ENCODE assay signal across 8 cellular contexts in the genomic region with DNA sequence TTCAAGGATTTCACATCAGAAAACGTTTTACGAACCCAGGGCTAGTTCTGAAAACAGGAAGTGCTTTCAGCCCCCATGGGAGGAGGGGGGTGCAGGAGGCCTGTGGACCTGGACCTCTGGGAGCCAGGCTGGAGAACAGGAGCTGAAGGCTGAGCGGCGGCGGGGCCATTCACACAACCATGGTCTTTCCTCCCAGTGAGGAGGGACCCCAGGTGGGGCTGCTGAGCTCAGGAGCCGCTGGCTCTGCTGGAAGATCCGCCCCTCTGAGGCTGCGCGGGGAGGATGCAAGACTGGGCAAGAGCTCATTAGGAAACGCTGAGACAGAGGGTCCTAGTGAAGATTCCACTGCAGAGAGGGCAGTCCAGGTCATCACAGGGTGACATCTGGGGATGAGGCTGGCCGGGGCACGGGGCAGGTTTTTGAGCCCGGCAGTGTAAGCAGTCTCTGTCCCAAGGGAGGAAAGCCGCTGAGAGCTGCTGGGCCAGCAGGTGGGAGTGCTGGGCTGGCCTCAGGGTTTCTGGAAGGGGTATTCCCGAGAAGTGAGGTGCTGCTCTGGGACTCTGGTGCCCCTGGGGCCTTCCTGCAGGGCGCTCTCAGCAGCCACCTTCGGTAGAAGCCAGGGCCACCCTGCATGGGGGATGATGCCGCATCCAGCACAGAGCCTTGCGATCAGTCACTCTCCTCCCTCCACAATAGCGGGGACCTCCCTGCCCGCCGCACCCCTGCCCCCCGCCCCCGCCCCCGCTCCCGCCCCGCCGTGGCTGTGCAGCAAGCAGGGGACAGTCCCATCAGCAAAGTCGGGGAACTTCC. TPM values are rescaled to one million over a fixed set of nuclear protein-coding genes. Genes with fewer than 3 reads are reported as not detected.
DNase-seq lines count a peak whose midpoint lies in the region; ATAC-seq and TF ChIP-seq lines count a peak whose summit lies in the region.

No MANE protein-coding gene starts in this region.

- H3K79me1 ChIP-seq in trophoblast cell (ENCODE audit: low read length): no peaks in the 10 kb centered on the region

- no peaks in the 10 kb centered on the region for H3K27me3 ChIP-seq in trophoblast cell (ENCODE audit: insufficient read depth, low read length)

- no CpG with 5 or more reads among the region's 29 CpGs for WGBS in trophoblast cell (ENCODE audit: extremely low coverage, insufficient coverage, insufficient read length)

- peak overlapping the region; percentile 78 for H3K4me2 ChIP-seq in trophoblast cell (ENCODE audit: low read length)

- TF ChIP-seq CTCF in foreskin fibroblast (IDR thresholded peaks at IDR 0.05; ENCODE audit: low read depth, low read length): peak; percentile 2

- H3K4me3 ChIP-seq in foreskin fibroblast (ENCODE audit: low read depth in 1 of 2, low read length in 2 of 2): no peak overlapping the region
- H3K4me3 ChIP-seq in trophoblast cell (ENCODE audit: low read depth, low read length): peak overlapping the region; percentile 27

- H2AFZ ChIP-seq in trophoblast cell (ENCODE audit: insufficient read depth, low read length, poor library complexity): no peak overlapping the region

- H3K4me1 ChIP-seq in trophoblast cell (ENCODE audit: control insufficient read depth in 1 of 2, insufficient read depth in 2 of 2, low read length in 2 of 2): peaks cover 4 to 12% of the 10 kb centered on the region in 2 experiments

- H3K9me3 ChIP-seq in trophoblast cell (ENCODE audit: insufficient read depth, low read depth, low read length): no peaks in the 10 kb centered on the region

- H2AK5ac ChIP-seq in trophoblast cell (ENCODE audit: low read length): no peak overlapping the region

- H3K36me3 Mint-ChIP-seq in activated CD4-positive, alpha-beta memory T cell treated with anti-CD3 and anti-CD28 coated beads, Interleukin-2, amount 10 ng/mL, durations not matched to agents 7 days and 5 days (ENCODE audit: low read depth): peaks cover 73% of the 10 kb centered on the region

- H3K4ac ChIP-seq in trophoblast cell (ENCODE audit: low read depth, low read length): no peak overlapping the region

- peak overlapping the region; percentile 70 for H3K4me3 Mint-ChIP-seq in activated CD4-positive, alpha-beta memory T cell treated with anti-CD3 and anti-CD28 coated beads, Interleukin-2, amount 10 ng/mL, durations not matched to agents 7 days and 5 days

- no peak overlapping the region for H4K12ac ChIP-seq in trophoblast cell (ENCODE audit: low read depth, low read length)

- no peak overlapping the region for H2BK5ac ChIP-seq in trophoblast cell (ENCODE audit: low read depth, low read length, poor library complexity)

- H3K9me3 Mint-ChIP-seq in activated CD4-positive, alpha-beta memory T cell treated with anti-CD3 and anti-CD28 coated beads, Interleukin-2, amount 10 ng/mL, durations not matched to agents 7 days and 5 days: no peaks in the 10 kb centered on the region

- no peaks in the 10 kb centered on the region for H3K36me3 ChIP-seq in trophoblast cell (ENCODE audit: control insufficient read depth in 1 of 2, insufficient read depth in 2 of 2, low read length in 2 of 2)

- peak; percentile 29 for DNase-seq in activated CD4-positive, alpha-beta memory T cell treated with anti-CD3 and anti-CD28 coated beads, Interleukin-2, amount 10 ng/mL, durations not matched to agents 7 days and 5 days
- DNase-seq in foreskin fibroblast: no peak
- peak; percentile 8 to 32 for DNase-seq in trophoblast cell
- no peak for DNase-seq in foreskin melanocyte
- no peak for DNase-seq in EL
- no peak for DNase-seq in NCI-H524 treated with DMSO at 0.1 percent for 48 hours (lab: John Stamatoyannopoulos, UW)

- H3K27ac ChIP-seq in trophoblast cell (ENCODE audit: low read depth, low read length): no peak overlapping the region

- no peak overlapping the region for H3K23ac ChIP-seq in trophoblast cell (ENCODE audit: low read length)

- no peak overlapping the region for H4K8ac ChIP-seq in trophoblast cell (ENCODE audit: low read depth, low read length)

- no peaks in the 10 kb centered on the region for H3K79me2 ChIP-seq in trophoblast cell (ENCODE audit: control insufficient read depth, insufficient read depth, low read length, poor library complexity)

- POLR2A ChIA-PET in activated CD4-positive, alpha-beta memory T cell treated with anti-CD3 and anti-CD28 coated beads, Interleukin-2, amount 10 ng/mL, durations not matched to agents 7 days and 5 days (lab: Charles Lee): interaction anchor here (0.9 to 5.4 kb wide), 10 partner anchors 7 to 63 kb away, joined by 3 to 43 read pairs (median 4); a partner anchor contains a TSS

- peak overlapping the region; percentile 77 for H3K27ac Mint-ChIP-seq in activated CD4-positive, alpha-beta memory T cell treated with anti-CD3 and anti-CD28 coated beads, Interleukin-2, amount 10 ng/mL, durations not matched to agents 7 days and 5 days

- H3K14ac ChIP-seq in trophoblast cell (ENCODE audit: low read length): no peak overlapping the region

- H2BK120ac ChIP-seq in trophoblast cell (ENCODE audit: insufficient read depth, low read length, poor library complexity): no peak overlapping the region

- H3K18ac ChIP-seq in trophoblast cell (ENCODE audit: low read length): no peak overlapping the region

- peak; percentile 39 for ATAC-seq in GM19025 (IDR thresholded peaks at IDR 0.05; ENCODE audit: low read depth, unreplicated experiment)
- peak; percentile 32 for ATAC-seq in HG03521 (IDR thresholded peaks at IDR 0.05; ENCODE audit: unreplicated experiment)

- no peak overlapping the region for H3K9ac ChIP-seq in trophoblast cell (ENCODE audit: low read length)

- no peak overlapping the region for H4K91ac ChIP-seq in trophoblast cell (ENCODE audit: low read depth, low read length)

- H2BK12ac ChIP-seq in trophoblast cell (ENCODE audit: low read length): no peak overlapping the region

- CTCF ChIA-PET in activated CD4-positive, alpha-beta memory T cell treated with anti-CD3 and anti-CD28 coated beads, Interleukin-2, amount 10 ng/mL, durations not matched to agents 7 days and 5 days (lab: Charles Lee): interaction anchor here (0.8 to 2.7 kb wide), 9 partner anchors 11 to 748 kb away, joined by 3 to 12 read pairs (median 3); no protein-coding TSS in a partner anchor

- peaks cover 72% of the 10 kb centered on the region for H3K4me1 Mint-ChIP-seq in activated CD4-positive, alpha-beta memory T cell treated with anti-CD3 and anti-CD28 coated beads, Interleukin-2, amount 10 ng/mL, durations not matched to agents 7 days and 5 days

- no peaks in the 10 kb centered on the region for H3K27me3 Mint-ChIP-seq in activated CD4-positive, alpha-beta memory T cell treated with anti-CD3 and anti-CD28 coated beads, Interleukin-2, amount 10 ng/mL, durations not matched to agents 7 days and 5 days

RNA-seq across cellular contexts. Expression of a gene that starts 7.5 kb away (rescaled TPM):
- total RNA-seq in activated CD4-positive, alpha-beta memory T cell treated with anti-CD3 and anti-CD28 coated beads, Interleukin-2, amount 10 ng/mL, durations not matched to agents 7 days and 5 days: 100 to 1,000 TPM; 167 to 171 TPM
- polyA plus RNA-seq in trophoblast cell (2013): 0.37 and 0.46 TPM in 2 replicates

RNA-seq across cellular contexts. Expression of a gene that starts 52.7 kb away (rescaled TPM):
- not detected for total RNA-seq in activated CD4-positive, alpha-beta memory T cell treated with anti-CD3 and anti-CD28 coated beads, Interleukin-2, amount 10 ng/mL, durations not matched to agents 7 days and 5 days
- 0.12 and 0.28 TPM in 2 replicates for polyA plus RNA-seq in trophoblast cell (2013)

RNA-seq across cellular contexts. Expression of a gene that starts 56.7 kb away (rescaled TPM):
- total RNA-seq in activated CD4-positive, alpha-beta memory T cell treated with anti-CD3 and anti-CD28 coated beads, Interleukin-2, amount 10 ng/mL, durations not matched to agents 7 days and 5 days: 100 to 1,000 TPM; 682 to 702 TPM
- polyA plus RNA-seq in trophoblast cell (2013): 0.76 and 1.1 TPM in 2 replicates

Comparison
In these comparisons a context has a peak if more than half of its experiments do, and no peak if none do; other contexts are left out.
1. DNase-seq: peak in activated CD4-positive, alpha-beta memory T cell treated with anti-CD3 and anti-CD28 coated beads, Interleukin-2, amount 10 ng/mL, durations not matched to agents 7 days and 5 days (single experiment) and trophoblast cell (2 of 2); none in foreskin fibroblast (0 of 2), foreskin melanocyte (single experiment), EL (single experiment) and NCI-H524 treated with DMSO at 0.1 percent for 48 hours (single experiment).